ENCODE assay signal across 20 cellular contexts in genomic region chr10:76201962-76202361, GRCh38.
"Had no signal": no experiment of that assay in that cellular context is flagged by ENCODE, and none has a peak within 500 bp of the region (broad histone marks: within the 10 kb centered on the region; RNA-seq: fewer than 3 reads in every experiment).

No MANE protein-coding gene starts in this region.

- H3K27ac ChIP-seq: epithelial cell of prostate, esophagus squamous epithelium, parathyroid adenoma, psoas muscle, thoracic aorta had no signal

- ATAC-seq: left colon; mucosa of descending colon; natural killer cell; psoas muscle; sciatic nerve; stimulated activated naive B cell treated with anti-CD40 and anti-IgM and Interleukin-4, amounts not matched to agents 10 μg/mL and 1 μg/mL and 100 μg/mL, for 72 hours; stimulated activated naive CD8-positive, alpha-beta T cell treated with anti-CD3 and anti-CD28 coated beads, Interleukin-15, amount 100 ng/mL, for 72 hours had no signal

- H3K27me3 Mint-ChIP-seq: stimulated activated naive B cell treated with anti-CD40 and anti-IgM and Interleukin-4, amounts not matched to agents 10 μg/mL and 1 μg/mL and 100 μg/mL, for 72 hours; stimulated activated naive CD8-positive, alpha-beta T cell treated with anti-CD3 and anti-CD28 coated beads, Interleukin-15, amount 100 ng/mL, for 72 hours had no signal

- H3K4me3 Mint-ChIP-seq: natural killer cell; stimulated activated naive B cell treated with anti-CD40 and anti-IgM and Interleukin-4, amounts not matched to agents 10 μg/mL and 1 μg/mL and 100 μg/mL, for 72 hours; stimulated activated naive CD8-positive, alpha-beta T cell treated with anti-CD3 and anti-CD28 coated beads, Interleukin-15, amount 100 ng/mL, for 72 hours had no signal

- H3K9me3 Mint-ChIP-seq: natural killer cell; stimulated activated naive B cell treated with anti-CD40 and anti-IgM and Interleukin-4, amounts not matched to agents 10 μg/mL and 1 μg/mL and 100 μg/mL, for 72 hours; stimulated activated naive CD8-positive, alpha-beta T cell treated with anti-CD3 and anti-CD28 coated beads, Interleukin-15, amount 100 ng/mL, for 72 hours had no signal

- H3K9me3 ChIP-seq: esophagus squamous epithelium, mucosa of descending colon, psoas muscle, thoracic aorta had no signal

- H3K9ac ChIP-seq: parathyroid adenoma had no signal

- H2AFZ ChIP-seq: parathyroid adenoma had no signal

- H3K36me3 Mint-ChIP-seq: natural killer cell; stimulated activated naive B cell treated with anti-CD40 and anti-IgM and Interleukin-4, amounts not matched to agents 10 μg/mL and 1 μg/mL and 100 μg/mL, for 72 hours had no signal

- H3K36me3 ChIP-seq: esophagus squamous epithelium, thoracic aorta had no signal

- H3K4me1 ChIP-seq: esophagus squamous epithelium, parathyroid adenoma, psoas muscle had no signal

- DNase-seq: effector memory CD4-positive, alpha-beta T cell; esophagus squamous epithelium; foreskin melanocyte; head of caudate nucleus; hippocampal formation; left colon; mammary epithelial cell; mucosa of descending colon; natural killer cell; occipital lobe; psoas muscle; stimulated activated CD4-positive, alpha-beta T cell treated with anti-CD3 and anti-CD28 coated beads, Interleukin-2, amount 100 ng/mL, for 24 hours; stimulated activated CD4-positive, alpha-beta T cell treated with anti-CD3 and anti-CD28 coated beads, Interleukin-4, amount 100 ng/mL, for 4 hours; stimulated activated naive B cell treated with anti-CD40 and anti-IgM and Interleukin-4, amounts not matched to agents 10 μg/mL and 1 μg/mL and 100 μg/mL, for 72 hours; stimulated activated naive CD8-positive, alpha-beta T cell treated with anti-CD3 and anti-CD28 coated beads, Interleukin-15, amount 100 ng/mL, for 72 hours; trophoblast cell had no signal

- H3K79me2 ChIP-seq: parathyroid adenoma had no signal

- H3K27me3 ChIP-seq: esophagus squamous epithelium had no signal

- H3K4me1 Mint-ChIP-seq: natural killer cell; stimulated activated naive B cell treated with anti-CD40 and anti-IgM and Interleukin-4, amounts not matched to agents 10 μg/mL and 1 μg/mL and 100 μg/mL, for 72 hours; stimulated activated naive CD8-positive, alpha-beta T cell treated with anti-CD3 and anti-CD28 coated beads, Interleukin-15, amount 100 ng/mL, for 72 hours had no signal

- H3K4me3 ChIP-seq: esophagus squamous epithelium, mucosa of descending colon, psoas muscle, thoracic aorta had no signal

- H3K27ac Mint-ChIP-seq: natural killer cell; stimulated activated naive B cell treated with anti-CD40 and anti-IgM and Interleukin-4, amounts not matched to agents 10 μg/mL and 1 μg/mL and 100 μg/mL, for 72 hours; stimulated activated naive CD8-positive, alpha-beta T cell treated with anti-CD3 and anti-CD28 coated beads, Interleukin-15, amount 100 ng/mL, for 72 hours had no signal
